Comparison of ENCODE assay signal across 12 cellular contexts in genomic region chr15:90210593-90210992, GRCh38. TPM values are rescaled to one million over a fixed set of nuclear protein-coding genes. Genes with fewer than 3 reads are reported as not detected.
DNase-seq lines count a peak whose midpoint lies in the region; ATAC-seq and TF ChIP-seq lines count a peak whose summit lies in the region.
"Had no signal": no experiment of that assay in that cellular context is flagged by ENCODE, and none has a peak within 500 bp of the region (broad histone marks: within the 10 kb centered on the region; RNA-seq: fewer than 3 reads in every experiment).

No MANE protein-coding gene starts in this region.

- no peak for TF ChIP-seq POLR2A in thyroid gland (IDR thresholded peaks at IDR 0.05)

- POLR2A ChIA-PET in activated CD8-positive, alpha-beta T cell treated with anti-CD3 and anti-CD28 coated beads, Interleukin-2, amount 10 ng/mL, durations not matched to agents 7 days and 5 days (lab: Charles Lee), result no interaction called here
- POLR2A ChIA-PET in activated CD8-positive, alpha-beta T cell treated with anti-CD3 and anti-CD28 coated beads for 36 hours (lab: Charles Lee), result interaction anchor here (1.4 kb wide), 1 partner anchor 23 kb away, joined by 3 read pairs; the partner anchor contains the start of genes CIB1 and GDPGP1

- peaks cover 14% of the 10 kb centered on the region for H3K4me1 Mint-ChIP-seq in activated CD8-positive, alpha-beta T cell treated with anti-CD3 and anti-CD28 coated beads, Interleukin-2, amount 10 ng/mL, durations not matched to agents 7 days and 5 days (ENCODE audit: low read depth)
- H3K4me1 Mint-ChIP-seq in activated CD8-positive, alpha-beta T cell treated with anti-CD3 and anti-CD28 coated beads for 36 hours (ENCODE audit: low read depth), result peaks cover 11% of the 10 kb centered on the region
- H3K4me1 Mint-ChIP-seq in brain, result peaks cover 33% of the 10 kb centered on the region

- peak overlapping the region; percentile 74 for H3K27ac Mint-ChIP-seq in activated CD8-positive, alpha-beta T cell treated with anti-CD3 and anti-CD28 coated beads, Interleukin-2, amount 10 ng/mL, durations not matched to agents 7 days and 5 days
- no peak overlapping the region for H3K27ac Mint-ChIP-seq in activated CD8-positive, alpha-beta T cell treated with anti-CD3 and anti-CD28 coated beads for 36 hours
- H3K27ac Mint-ChIP-seq in brain, result peak overlapping the region in 4 of 5 experiments; percentile 39 to 65 (median 54)

- intact Hi-C loops in activated CD8-positive, alpha-beta T cell treated with anti-CD3 and anti-CD28 coated beads for 36 hours (cut with micrococcal nuclease), result no loop called here
- intact Hi-C loops in thyroid gland (cut with DNase I), result no loop called here

- no peak for ATAC-seq in activated CD8-positive, alpha-beta T cell treated with anti-CD3 and anti-CD28 coated beads, Interleukin-2, amount 10 ng/mL, durations not matched to agents 7 days and 5 days
- no peak for ATAC-seq in activated CD8-positive, alpha-beta T cell treated with anti-CD3 and anti-CD28 coated beads for 36 hours
- ATAC-seq in HG03571 (IDR thresholded peaks at IDR 0.05; ENCODE audit: unreplicated experiment) (no peak), GM19467 (IDR thresholded peaks at IDR 0.05; ENCODE audit: unreplicated experiment) (no peak)

- no peak overlapping the region for H3K4me3 Mint-ChIP-seq in activated CD8-positive, alpha-beta T cell treated with anti-CD3 and anti-CD28 coated beads, Interleukin-2, amount 10 ng/mL, durations not matched to agents 7 days and 5 days
- H3K4me3 Mint-ChIP-seq in activated CD8-positive, alpha-beta T cell treated with anti-CD3 and anti-CD28 coated beads for 36 hours, result no peak overlapping the region
- peak overlapping the region in 1 of 5 experiments; percentile 5 for H3K4me3 Mint-ChIP-seq in brain

- H3K36me3 ChIP-seq in hepatocyte (replicated peaks; ENCODE audit: insufficient read depth, low read depth) (no peaks in the 10 kb centered on the region), thyroid gland (no peaks in the 10 kb centered on the region), smooth muscle cell (ENCODE audit: low read depth) (no peaks in the 10 kb centered on the region)

- H3K4me1 ChIP-seq in hepatocyte (ENCODE audit: insufficient read depth) (peaks cover 27% of the 10 kb centered on the region), thyroid gland (peaks cover 64 to 74% of the 10 kb centered on the region in 2 donors), smooth muscle cell (ENCODE audit: low read depth) (peaks cover 4% of the 10 kb centered on the region)

- no peaks in the 10 kb centered on the region for H3K9me2 ChIP-seq in hepatocyte (replicated peaks; ENCODE audit: insufficient read depth)

- no peaks in the 10 kb centered on the region for H4K20me1 ChIP-seq in hepatocyte (ENCODE audit: insufficient read depth, poor library complexity, severe bottlenecking)
- peaks cover 65% of the 10 kb centered on the region for H4K20me1 ChIP-seq in smooth muscle cell (ENCODE audit: low read depth)

- no peak for TF ChIP-seq CTCF in activated CD8-positive, alpha-beta T cell treated with anti-CD3 and anti-CD28 coated beads for 36 hours (IDR thresholded peaks at IDR 0.05)
- TF ChIP-seq CTCF in brain (conservative IDR thresholded peaks at IDR 0.05) (no peak), hepatocyte (IDR thresholded peaks at IDR 0.05; ENCODE audit: poor library complexity) (no peak), thyroid gland (IDR thresholded peaks at IDR 0.05) (no peak), smooth muscle cell (IDR thresholded peaks at IDR 0.05; ENCODE audit: borderline replicate concordance, insufficient read depth, poor library complexity, severe bottlenecking) (no peak)

- no peaks in the 10 kb centered on the region for H3K9me3 ChIP-seq in hepatocyte (ENCODE audit: low read depth)
- no peaks in the 10 kb centered on the region for H3K9me3 ChIP-seq in thyroid gland
- H3K9me3 ChIP-seq in smooth muscle cell (replicated peaks; ENCODE audit: low read depth), result no peaks in the 10 kb centered on the region

- no peaks in the 10 kb centered on the region for H3K9me3 Mint-ChIP-seq in activated CD8-positive, alpha-beta T cell treated with anti-CD3 and anti-CD28 coated beads, Interleukin-2, amount 10 ng/mL, durations not matched to agents 7 days and 5 days (ENCODE audit: insufficient read depth)
- H3K9me3 Mint-ChIP-seq in activated CD8-positive, alpha-beta T cell treated with anti-CD3 and anti-CD28 coated beads for 36 hours, result no peaks in the 10 kb centered on the region
- no peaks in the 10 kb centered on the region for H3K9me3 Mint-ChIP-seq in brain
- H3K9me3 Mint-ChIP-seq: naive thymus-derived CD4-positive, alpha-beta T cell had no signal

- CTCF ChIA-PET in activated CD8-positive, alpha-beta T cell treated with anti-CD3 and anti-CD28 coated beads, Interleukin-2, amount 10 ng/mL, durations not matched to agents 7 days and 5 days (lab: Charles Lee), result no interaction called here
- CTCF ChIA-PET in activated CD8-positive, alpha-beta T cell treated with anti-CD3 and anti-CD28 coated beads for 36 hours (lab: Charles Lee), result no interaction called here

- H3K27ac ChIP-seq in hepatocyte (peak overlapping the region; percentile 90), thyroid gland (peak overlapping the region; percentile 82 to 95 (median 85)), smooth muscle cell (ENCODE audit: low read depth) (no peak overlapping the region)

- no peak overlapping the region for H3K9ac ChIP-seq in smooth muscle cell (ENCODE audit: low read depth)

- H3K4me2 ChIP-seq in hepatocyte, result no peak overlapping the region
- H3K4me2 ChIP-seq in smooth muscle cell, result no peak overlapping the region

- H2AFZ ChIP-seq in hepatocyte (no peak overlapping the region), smooth muscle cell (ENCODE audit: low read depth) (no peak overlapping the region)

- 93% methylated on average over 8 of the region's 8 CpGs for WGBS in hepatocyte (ENCODE audit: low lambda C conversion rate, missing lambda C conversion rate)
- WGBS in thyroid gland, 2 donors, result 46 to 51% methylated on average over 8 of the region's 8 CpGs
- WGBS in smooth muscle cell (ENCODE audit: low lambda C conversion rate), result 80% methylated on average over 8 of the region's 8 CpGs

- H3K79me2 ChIP-seq in hepatocyte, result peaks cover 80% of the 10 kb centered on the region
- peaks cover 56% of the 10 kb centered on the region for H3K79me2 ChIP-seq in smooth muscle cell (ENCODE audit: low read depth)

- H3K36me3 Mint-ChIP-seq in activated CD8-positive, alpha-beta T cell treated with anti-CD3 and anti-CD28 coated beads, Interleukin-2, amount 10 ng/mL, durations not matched to agents 7 days and 5 days (ENCODE audit: low read depth), result no peaks in the 10 kb centered on the region
- no peaks in the 10 kb centered on the region for H3K36me3 Mint-ChIP-seq in activated CD8-positive, alpha-beta T cell treated with anti-CD3 and anti-CD28 coated beads for 36 hours (ENCODE audit: low read depth)
- H3K36me3 Mint-ChIP-seq in brain, result peaks cover 41% of the 10 kb centered on the region

- H3K4me3 ChIP-seq in hepatocyte (no peak overlapping the region), thyroid gland (replicated peaks in 1 of 3) (no peak overlapping the region), smooth muscle cell (no peak overlapping the region)

- no peaks in the 10 kb centered on the region for H3K27me3 ChIP-seq in hepatocyte
- no peaks in the 10 kb centered on the region for H3K27me3 ChIP-seq in thyroid gland
- no peaks in the 10 kb centered on the region for H3K27me3 ChIP-seq in smooth muscle cell (ENCODE audit: low read depth)

- no peaks in the 10 kb centered on the region for H3K27me3 Mint-ChIP-seq in activated CD8-positive, alpha-beta T cell treated with anti-CD3 and anti-CD28 coated beads, Interleukin-2, amount 10 ng/mL, durations not matched to agents 7 days and 5 days (ENCODE audit: low read depth)
- H3K27me3 Mint-ChIP-seq in activated CD8-positive, alpha-beta T cell treated with anti-CD3 and anti-CD28 coated beads for 36 hours, result no peaks in the 10 kb centered on the region
- H3K27me3 Mint-ChIP-seq in brain, result no peaks in the 10 kb centered on the region
- H3K27me3 Mint-ChIP-seq: naive thymus-derived CD4-positive, alpha-beta T cell had no signal

- H3F3A ChIP-seq in smooth muscle cell (ENCODE audit: low read depth), result no peaks in the 10 kb centered on the region

- no peak for DNase-seq in activated CD8-positive, alpha-beta T cell treated with anti-CD3 and anti-CD28 coated beads, Interleukin-2, amount 10 ng/mL, durations not matched to agents 7 days and 5 days
- DNase-seq in activated CD8-positive, alpha-beta T cell treated with anti-CD3 and anti-CD28 coated beads for 36 hours, result no peak
- DNase-seq in hepatocyte (ENCODE audit: low spot score), result no peak
- peak; percentile 81 to 85 for DNase-seq in thyroid gland
- DNase-seq in smooth muscle cell (lab: John Stamatoyannopoulos, UW; ENCODE audit: unreplicated experiment), result no peak
- DNase-seq: DMS53; H7; naive thymus-derived CD4-positive, alpha-beta T cell; T-helper 9 cell had no signal

RNA-seq across cellular contexts. Expression of gene SEMA4B, which starts 9.5 kb away (rescaled TPM):
- 10 to 100 TPM in 1 of 2 experiments, 1 to 10 TPM in 1; 8.6 to 11.2 TPM for total RNA-seq in activated CD8-positive, alpha-beta T cell treated with anti-CD3 and anti-CD28 coated beads, Interleukin-2, amount 10 ng/mL, durations not matched to agents 7 days and 5 days
- 1 to 10 TPM; 5.3 to 6.2 TPM for total RNA-seq in activated CD8-positive, alpha-beta T cell treated with anti-CD3 and anti-CD28 coated beads for 36 hours
- polyA plus RNA-seq in brain (ENCODE audit: insufficient read depth, low read depth, low replicate concordance), result 24.1 TPM
- 19.2 and 27.8 TPM in 2 replicates for total RNA-seq in hepatocyte
- polyA plus RNA-seq in hepatocyte, result 43.5 and 47.9 TPM in 2 replicates
- 100 to 1,000 TPM in 1 of 4 donors, 10 to 100 TPM in 3; 49.5 to 163 (median 69.9) TPM for total RNA-seq in thyroid gland
- total RNA-seq in smooth muscle cell, result 26.5 and 29.6 TPM in 2 replicates
- 51.4 and 57.1 TPM in 2 replicates for polyA plus RNA-seq in smooth muscle cell

RNA-seq across cellular contexts. Expression of gene CIB1, which starts 23.1 kb away (rescaled TPM):
- total RNA-seq in activated CD8-positive, alpha-beta T cell treated with anti-CD3 and anti-CD28 coated beads, Interleukin-2, amount 10 ng/mL, durations not matched to agents 7 days and 5 days, result 100 to 1,000 TPM in 1 of 2 experiments, 10 to 100 TPM in 1; 92.4 to 102 TPM
- 100 to 1,000 TPM; 151 to 154 TPM for total RNA-seq in activated CD8-positive, alpha-beta T cell treated with anti-CD3 and anti-CD28 coated beads for 36 hours
- 40.0 TPM for polyA plus RNA-seq in brain (ENCODE audit: insufficient read depth, low read depth, low replicate concordance)
- total RNA-seq in hepatocyte, result 49.6 and 53.3 TPM in 2 replicates
- 161 and 163 TPM in 2 replicates for polyA plus RNA-seq in hepatocyte
- total RNA-seq in thyroid gland, result 10 to 100 TPM; 24.3 to 90.0 (median 30.8) TPM
- 33.9 and 37.3 TPM in 2 replicates for total RNA-seq in smooth muscle cell
- polyA plus RNA-seq in smooth muscle cell, result 110 and 132 TPM in 2 replicates

RNA-seq across cellular contexts. Expression of gene GDPGP1, which starts 23.4 kb away (rescaled TPM):
- 10 to 100 TPM; 10.0 to 12.1 TPM for total RNA-seq in activated CD8-positive, alpha-beta T cell treated with anti-CD3 and anti-CD28 coated beads, Interleukin-2, amount 10 ng/mL, durations not matched to agents 7 days and 5 days
- 1 to 10 TPM; 5.2 to 6.4 TPM for total RNA-seq in activated CD8-positive, alpha-beta T cell treated with anti-CD3 and anti-CD28 coated beads for 36 hours
- polyA plus RNA-seq in brain (ENCODE audit: insufficient read depth, low read depth, low replicate concordance) (0.76 TPM), hepatocyte (0.56 and 1.7 TPM in 2 replicates), smooth muscle cell (0.21 and 1.2 TPM in 2 replicates)
- total RNA-seq in hepatocyte (5.1 and 6.8 TPM in 2 replicates), thyroid gland (10 to 100 TPM in 2 of 4 donors, 1 to 10 TPM in 2; 7.1 to 28.1 (median 13.6) TPM), smooth muscle cell (0.09 and 0.40 TPM in 2 replicates)

RNA-seq across cellular contexts. Expression of gene TTLL13, which starts 38.8 kb away (rescaled TPM):
- 1 to 10 TPM in 1 of 2 experiments, not detected in 1; 1.3 TPM for total RNA-seq in activated CD8-positive, alpha-beta T cell treated with anti-CD3 and anti-CD28 coated beads, Interleukin-2, amount 10 ng/mL, durations not matched to agents 7 days and 5 days
- 1 to 10 TPM in 1 of 2 experiments, under 1 TPM in 1; 0.20 to 1.1 TPM for total RNA-seq in activated CD8-positive, alpha-beta T cell treated with anti-CD3 and anti-CD28 coated beads for 36 hours
- polyA plus RNA-seq in brain (ENCODE audit: insufficient read depth, low read depth, low replicate concordance), result not detected
- not detected in 2 replicates for total RNA-seq in hepatocyte
- polyA plus RNA-seq in hepatocyte, result 0.27 TPM in 1 of 2 replicates, not detected in the other
- under 1 TPM in 2 of 4 donors, not detected in 2; 0.13 to 0.22 TPM for total RNA-seq in thyroid gland
- 0.36 TPM in 1 of 2 replicates, not detected in the other for total RNA-seq in smooth muscle cell
- polyA plus RNA-seq in smooth muscle cell, result 0.15 and 0.19 TPM in 2 replicates
- polyA plus RNA-seq: naive thymus-derived CD4-positive, alpha-beta T cell had no signal

RNA-seq across cellular contexts. Expression of gene NGRN, which starts 54.9 kb away (rescaled TPM):
- 10 to 100 TPM; 29.7 to 29.8 TPM for total RNA-seq in activated CD8-positive, alpha-beta T cell treated with anti-CD3 and anti-CD28 coated beads, Interleukin-2, amount 10 ng/mL, durations not matched to agents 7 days and 5 days
- total RNA-seq in activated CD8-positive, alpha-beta T cell treated with anti-CD3 and anti-CD28 coated beads for 36 hours, result 10 to 100 TPM; 22.2 to 23.1 TPM
- polyA plus RNA-seq in brain (ENCODE audit: insufficient read depth, low read depth, low replicate concordance), result 189 TPM
- 62.3 and 65.9 TPM in 2 replicates for total RNA-seq in hepatocyte
- 60.0 and 60.2 TPM in 2 replicates for polyA plus RNA-seq in hepatocyte
- 100 to 1,000 TPM in 1 of 4 donors, 10 to 100 TPM in 3; 80.7 to 159 (median 96.4) TPM for total RNA-seq in thyroid gland
- total RNA-seq in smooth muscle cell, result 51.1 and 54.8 TPM in 2 replicates
- polyA plus RNA-seq in smooth muscle cell, result 70.3 and 71.5 TPM in 2 replicates

Comparison
In these comparisons a context has a peak if more than half of its experiments do, and no peak if none do; other contexts are left out.
1. DNase-seq: peak in thyroid gland (2 of 2); none in activated CD8-positive, alpha-beta T cell treated with anti-CD3 and anti-CD28 coated beads, Interleukin-2, amount 10 ng/mL, durations not matched to agents 7 days and 5 days (single experiment), activated CD8-positive, alpha-beta T cell treated with anti-CD3 and anti-CD28 coated beads for 36 hours (single experiment), hepatocyte (single experiment) and smooth muscle cell (single experiment).